ENCODE assay signal across 18 cellular contexts in genomic region chr1:69315416-69315815, GRCh38.
DNase-seq lines count a peak whose midpoint lies in the region; ATAC-seq and TF ChIP-seq lines count a peak whose summit lies in the region.
"Had no signal": no experiment of that assay in that cellular context is flagged by ENCODE, and none has a peak within 500 bp of the region (broad histone marks: within the 10 kb centered on the region; RNA-seq: fewer than 3 reads in every experiment).

No MANE protein-coding gene starts in this region.

- peaks cover 10% of the 10 kb centered on the region for H3K4me1 Mint-ChIP-seq in brain
- peaks cover 3% of the 10 kb centered on the region for H3K4me1 Mint-ChIP-seq in glutamatergic neuron (ENCODE audit: low read depth, unreplicated experiment)
- peaks cover 11% of the 10 kb centered on the region for H3K4me1 Mint-ChIP-seq in progenitor cell of endocrine pancreas (ENCODE audit: low read depth)
- no peaks in the 10 kb centered on the region for H3K4me1 Mint-ChIP-seq in activated naive CD4-positive, alpha-beta T cell treated with anti-CD3 and anti-CD28 coated beads, Interleukin-2, amount 10 ng/mL, durations not matched to agents 7 days and 5 days
- no peaks in the 10 kb centered on the region for H3K4me1 Mint-ChIP-seq in activated T-helper 1 cell treated with anti-CD3 and anti-CD28 coated beads, Interleukin-12 subunit alpha, Interleukin-12 subunit beta, Interleukin-2, Interleukin-4 antibody, amounts not matched to agents 30 ng/mL and 10 ng/mL and 1 ng/mL, durations not matched to agents 14 hours and 24 hours and 36 hours (ENCODE audit: low read depth)
- H3K4me1 Mint-ChIP-seq: IgD-negative memory B cell had no signal

- DNase-seq in glutamatergic neuron: no peak
- DNase-seq in progenitor cell of endocrine pancreas (ENCODE audit: low spot score, unreplicated experiment): no peak
- DNase-seq in activated naive CD4-positive, alpha-beta T cell treated with anti-CD3 and anti-CD28 coated beads, Interleukin-2, amount 10 ng/mL, durations not matched to agents 7 days and 5 days: no peak
- DNase-seq in cortex of kidney (lab: John Stamatoyannopoulos, UW): no peak
- DNase-seq in activated T-helper 1 cell treated with anti-CD3 and anti-CD28 coated beads, Interleukin-12 subunit alpha, Interleukin-12 subunit beta, Interleukin-2, Interleukin-4 antibody, amounts not matched to agents 30 ng/mL and 10 ng/mL and 1 ng/mL, durations not matched to agents 14 hours and 24 hours and 36 hours (ENCODE audit: low spot score): no peak
- DNase-seq: C1 segment of cervical spinal cord; Caco-2; CD8-positive, alpha-beta T cell; MM.1S; NCI-H2029; NCI-H524 treated with DMSO at 0.1 percent for 48 hours; NCI-H774; NK-92 treated with Interleukin-12 subunit alpha and Interleukin-12 subunit beta, amount 100 ng/mL, for 24 hours; PC-3 had no signal

- H3K9me3 Mint-ChIP-seq in brain (peaks cover 7 to 35% (median 17%) of the 10 kb centered on the region in 5 experiments), glutamatergic neuron (ENCODE audit: unreplicated experiment) (peaks cover 8% of the 10 kb centered on the region), progenitor cell of endocrine pancreas (ENCODE audit: low read depth) (no peaks in the 10 kb centered on the region)
- H3K9me3 Mint-ChIP-seq in activated naive CD4-positive, alpha-beta T cell treated with anti-CD3 and anti-CD28 coated beads, Interleukin-2, amount 10 ng/mL, durations not matched to agents 7 days and 5 days: peaks cover 9% of the 10 kb centered on the region
- no peaks in the 10 kb centered on the region for H3K9me3 Mint-ChIP-seq in activated T-helper 1 cell treated with anti-CD3 and anti-CD28 coated beads, Interleukin-12 subunit alpha, Interleukin-12 subunit beta, Interleukin-2, Interleukin-4 antibody, amounts not matched to agents 30 ng/mL and 10 ng/mL and 1 ng/mL, durations not matched to agents 14 hours and 24 hours and 36 hours

- TF ChIP-seq CTCF in brain (conservative IDR thresholded peaks at IDR 0.05): no peak
- no peak for TF ChIP-seq CTCF in glutamatergic neuron (IDR thresholded peaks at IDR 0.05; ENCODE audit: partially characterized antibody, unreplicated experiment)
- TF ChIP-seq CTCF in progenitor cell of endocrine pancreas (IDR thresholded peaks at IDR 0.05; ENCODE audit: unreplicated experiment): no peak

- intact Hi-C loops in activated T-helper 1 cell treated with anti-CD3 and anti-CD28 coated beads, Interleukin-12 subunit alpha, Interleukin-12 subunit beta, Interleukin-2, Interleukin-4 antibody, amounts not matched to agents 30 ng/mL and 10 ng/mL and 1 ng/mL, durations not matched to agents 14 hours and 24 hours and 36 hours (cut with micrococcal nuclease): no loop called here

- ATAC-seq in GM21360 (IDR thresholded peaks at IDR 0.05; ENCODE audit: unreplicated experiment): no peak
- ATAC-seq: CD8-positive, alpha-beta T cell; PC-3; Right ventricle myocardium inferior had no signal

- CTCF ChIA-PET in activated naive CD4-positive, alpha-beta T cell treated with anti-CD3 and anti-CD28 coated beads, Interleukin-2, amount 10 ng/mL, durations not matched to agents 7 days and 5 days (lab: Charles Lee): no interaction called here

- H3K4me3 Mint-ChIP-seq in brain: no peak overlapping the region
- H3K4me3 Mint-ChIP-seq in glutamatergic neuron (ENCODE audit: unreplicated experiment): no peak overlapping the region
- no peak overlapping the region for H3K4me3 Mint-ChIP-seq in progenitor cell of endocrine pancreas (ENCODE audit: low read depth)
- no peak overlapping the region for H3K4me3 Mint-ChIP-seq in activated naive CD4-positive, alpha-beta T cell treated with anti-CD3 and anti-CD28 coated beads, Interleukin-2, amount 10 ng/mL, durations not matched to agents 7 days and 5 days
- H3K4me3 Mint-ChIP-seq in activated T-helper 1 cell treated with anti-CD3 and anti-CD28 coated beads, Interleukin-12 subunit alpha, Interleukin-12 subunit beta, Interleukin-2, Interleukin-4 antibody, amounts not matched to agents 30 ng/mL and 10 ng/mL and 1 ng/mL, durations not matched to agents 14 hours and 24 hours and 36 hours: no peak overlapping the region
- H3K4me3 Mint-ChIP-seq: CD8-positive, alpha-beta T cell; IgD-negative memory B cell had no signal

- H3K27me3 Mint-ChIP-seq in brain (peaks cover 3% of the 10 kb centered on the region), glutamatergic neuron (ENCODE audit: unreplicated experiment) (no peaks in the 10 kb centered on the region), progenitor cell of endocrine pancreas (no peaks in the 10 kb centered on the region)
- H3K27me3 Mint-ChIP-seq in activated naive CD4-positive, alpha-beta T cell treated with anti-CD3 and anti-CD28 coated beads, Interleukin-2, amount 10 ng/mL, durations not matched to agents 7 days and 5 days: no peaks in the 10 kb centered on the region
- no peaks in the 10 kb centered on the region for H3K27me3 Mint-ChIP-seq in activated T-helper 1 cell treated with anti-CD3 and anti-CD28 coated beads, Interleukin-12 subunit alpha, Interleukin-12 subunit beta, Interleukin-2, Interleukin-4 antibody, amounts not matched to agents 30 ng/mL and 10 ng/mL and 1 ng/mL, durations not matched to agents 14 hours and 24 hours and 36 hours (ENCODE audit: insufficient read depth)
- H3K27me3 Mint-ChIP-seq: IgD-negative memory B cell had no signal

- H3K36me3 Mint-ChIP-seq in brain: no peaks in the 10 kb centered on the region
- H3K36me3 Mint-ChIP-seq in glutamatergic neuron (ENCODE audit: unreplicated experiment): peaks cover 13% of the 10 kb centered on the region
- H3K36me3 Mint-ChIP-seq in progenitor cell of endocrine pancreas (ENCODE audit: insufficient read depth): no peaks in the 10 kb centered on the region
- H3K36me3 Mint-ChIP-seq in activated naive CD4-positive, alpha-beta T cell treated with anti-CD3 and anti-CD28 coated beads, Interleukin-2, amount 10 ng/mL, durations not matched to agents 7 days and 5 days: no peaks in the 10 kb centered on the region
- no peaks in the 10 kb centered on the region for H3K36me3 Mint-ChIP-seq in activated T-helper 1 cell treated with anti-CD3 and anti-CD28 coated beads, Interleukin-12 subunit alpha, Interleukin-12 subunit beta, Interleukin-2, Interleukin-4 antibody, amounts not matched to agents 30 ng/mL and 10 ng/mL and 1 ng/mL, durations not matched to agents 14 hours and 24 hours and 36 hours (ENCODE audit: low read depth)
- H3K36me3 Mint-ChIP-seq: CD8-positive, alpha-beta T cell; IgD-negative memory B cell had no signal

- peak overlapping the region in 3 of 5 experiments; percentile 54 to 77 (median 71) for H3K27ac Mint-ChIP-seq in brain
- peak overlapping the region; percentile 81 for H3K27ac Mint-ChIP-seq in glutamatergic neuron (ENCODE audit: unreplicated experiment)
- H3K27ac Mint-ChIP-seq in progenitor cell of endocrine pancreas: peak overlapping the region; percentile 59
- H3K27ac Mint-ChIP-seq in activated naive CD4-positive, alpha-beta T cell treated with anti-CD3 and anti-CD28 coated beads, Interleukin-2, amount 10 ng/mL, durations not matched to agents 7 days and 5 days: no peak overlapping the region
- H3K27ac Mint-ChIP-seq in activated T-helper 1 cell treated with anti-CD3 and anti-CD28 coated beads, Interleukin-12 subunit alpha, Interleukin-12 subunit beta, Interleukin-2, Interleukin-4 antibody, amounts not matched to agents 30 ng/mL and 10 ng/mL and 1 ng/mL, durations not matched to agents 14 hours and 24 hours and 36 hours: no peak overlapping the region
- H3K27ac Mint-ChIP-seq: CD8-positive, alpha-beta T cell; IgD-negative memory B cell had no signal

Comparison
In these comparisons a context has a peak if more than half of its experiments do, and no peak if none do; other contexts are left out.
1. H3K27ac Mint-ChIP-seq: peak in brain (3 of 5), glutamatergic neuron (single experiment) and progenitor cell of endocrine pancreas (single experiment); none in activated naive CD4-positive, alpha-beta T cell treated with anti-CD3 and anti-CD28 coated beads, Interleukin-2, amount 10 ng/mL, durations not matched to agents 7 days and 5 days (single experiment) and activated T-helper 1 cell treated with anti-CD3 and anti-CD28 coated beads, Interleukin-12 subunit alpha, Interleukin-12 subunit beta, Interleukin-2, Interleukin-4 antibody, amounts not matched to agents 30 ng/mL and 10 ng/mL and 1 ng/mL, durations not matched to agents 14 hours and 24 hours and 36 hours (single experiment).